8 cellular contexts compared by ENCODE assay signal in the genomic region with DNA sequence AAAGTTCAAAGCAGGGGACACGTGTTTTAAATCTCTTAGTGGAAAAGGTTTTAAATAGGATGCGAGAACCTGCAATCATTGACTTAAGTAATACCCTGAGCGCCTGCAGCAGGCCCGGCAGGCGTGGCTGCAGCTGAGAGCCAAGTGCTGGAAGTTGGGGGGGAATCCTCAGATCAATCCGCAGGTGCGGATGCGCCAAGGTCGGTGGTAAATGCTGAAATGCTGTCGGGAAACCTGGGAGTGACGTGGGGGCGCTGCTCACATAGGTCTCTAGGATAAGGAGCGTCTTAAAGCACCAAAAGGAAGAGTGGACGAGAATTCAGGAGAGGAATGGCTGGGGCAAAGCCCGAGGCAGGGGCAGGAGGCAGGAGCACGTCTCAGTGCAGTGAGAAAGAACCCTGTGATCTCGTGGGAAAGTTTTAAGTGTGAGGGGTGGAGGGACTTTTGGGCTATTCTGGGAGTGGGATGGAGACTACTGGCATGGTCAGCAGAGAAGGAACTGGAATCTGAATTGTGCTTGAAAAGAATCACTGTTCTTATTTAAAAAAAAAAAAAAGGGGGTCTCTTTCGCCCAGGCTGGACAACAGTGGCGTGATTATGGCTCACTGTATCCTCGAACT. TPM values are rescaled to one million over a fixed set of nuclear protein-coding genes. Genes with fewer than 3 reads are reported as not detected.
DNase-seq lines count a peak whose midpoint lies in the region; ATAC-seq and TF ChIP-seq lines count a peak whose summit lies in the region.

No MANE protein-coding gene starts in this region.

- peak overlapping the region; percentile 2; the same call in 1 of the 2 replicates for H3K18ac ChIP-seq in IMR-90 (ENCODE audit: low read depth, low read length)

- DNase-seq in EH (ENCODE audit: low read depth) (peak; percentile 40), IMR-90 (peak; percentile 44), SJSA1 (ENCODE audit: low read depth in 1 of 2, low spot score in 2 of 2) (no peak), cerebellum (ENCODE audit: low spot score) (peak; percentile 30), right lobe of liver (peak in 1 of 3 donors; percentile 43), NAMALWA (ENCODE audit: low spot score) (no peak)
- peak in 2 of 3 experiments; percentile 20 to 48 for DNase-seq in stimulated activated CD4-positive, alpha-beta T cell treated with anti-CD3 and anti-CD28 coated beads, TNF-alpha, amount 100 ng/mL, for 24 hours (ENCODE audit: low read depth in 3 of 3)

- peak overlapping the region; percentile 87 for H2AK5ac ChIP-seq in IMR-90 (ENCODE audit: low read depth, low read length)

- CTCF ChIA-PET in IMR-90 (lab: Yijun Ruan, JAX): no interaction called here

- peaks cover 10 to 21% of the 10 kb centered on the region in 2 experiments; a peak in 3 of 4 replicates for H3K79me1 ChIP-seq in IMR-90 (ENCODE audit: low read depth in 1 of 2, low read length in 2 of 2)

- peak overlapping the region; percentile 83 for H3K4ac ChIP-seq in IMR-90 (ENCODE audit: low read depth, low read length)

- peak overlapping the region; percentile 98 for H3K4me2 ChIP-seq in IMR-90 (ENCODE audit: low read depth, low read length)

- no TSS peak for BruUV-seq in IMR-90 (replicated peaks; lab: Mats Ljungman, UMichigan)

- peak overlapping the region; percentile 35; the same call in 1 of the 2 replicates for H2BK120ac ChIP-seq in IMR-90 (ENCODE audit: low read depth, low read length)

- intact Hi-C loops in IMR-90 (cut with micrococcal nuclease): loop anchor here (2.0 kb wide), 1 partner anchor 45 kb away; no protein-coding TSS in a partner anchor
- intact Hi-C loops in right lobe of liver (cut with DNase I): no loop called here

- dilution Hi-C loops in IMR-90 (cut with HindIII; ENCODE audit: low sequenced_read_pairs, unreplicated experiment): no loop called here

- peak overlapping the region; percentile 86 for H3K23ac ChIP-seq in IMR-90 (ENCODE audit: low read depth, low read length)

- H2BK15ac ChIP-seq in IMR-90 (ENCODE audit: low read depth, low read length): peak overlapping the region; percentile 31; the same call in 1 of the 3 replicates

- peak overlapping the region; percentile 61 for H4K5ac ChIP-seq in IMR-90 (ENCODE audit: low read depth, low read length)

- H3K27ac ChIP-seq in IMR-90 (ENCODE audit: insufficient read depth, low read length) (peak overlapping the region; percentile 52), SJSA1 (peak overlapping the region; percentile 68), right lobe of liver (peak overlapping the region in 2 of 3 donors; percentile 41 to 70)

- H3K4me3 ChIP-seq in IMR-90 (ENCODE audit: insufficient read depth, low read depth, low read length) (peak overlapping the region; percentile 66), SJSA1 (peak overlapping the region; percentile 97), right lobe of liver (peak overlapping the region; percentile 60 to 94 (median 76))

- H3K4me1 ChIP-seq in IMR-90 (ENCODE audit: control insufficient read depth, insufficient read depth, low read length) (peaks cover 12% of the 10 kb centered on the region), SJSA1 (replicated peaks) (peaks cover 77% of the 10 kb centered on the region), right lobe of liver (peaks cover 0 to 11% (median 2%) of the 10 kb centered on the region in 4 donors)

- H4K91ac ChIP-seq in IMR-90 (ENCODE audit: insufficient read depth, low read depth, low read length): peak overlapping the region; percentile 69

- no peaks in the 10 kb centered on the region for H3K27me3 ChIP-seq in IMR-90 (ENCODE audit: control insufficient read depth, insufficient read depth, low read length)
- H3K27me3 ChIP-seq in SJSA1 (replicated peaks): no peaks in the 10 kb centered on the region
- no peaks in the 10 kb centered on the region for H3K27me3 ChIP-seq in right lobe of liver

- no peak for TF ChIP-seq POLR2A in IMR-90 (IDR thresholded peaks at IDR 0.05; ENCODE audit: low read depth, low read length)
- no peak for TF ChIP-seq POLR2A in right lobe of liver (IDR thresholded peaks at IDR 0.05)

- peak overlapping the region; percentile 42 for H2BK5ac ChIP-seq in IMR-90 (ENCODE audit: low read depth, low read length, poor library complexity, severe bottlenecking)

- H3K9me1 ChIP-seq in IMR-90 (ENCODE audit: insufficient read depth, low read length): 0 out of 2 replicates have a peak, but pooled peaks cover 5% of the 10 kb centered on the region

- H3K9me3 ChIP-seq in IMR-90 (ENCODE audit: control insufficient read depth, insufficient read depth, low read length) (no peaks in the 10 kb centered on the region), SJSA1 (replicated peaks) (0 out of 2 replicates have a peak, but pooled peaks cover 2% of the 10 kb centered on the region), right lobe of liver (no peaks in the 10 kb centered on the region)

- H4K20me1 ChIP-seq in IMR-90 (ENCODE audit: insufficient read depth, low read length): peaks cover 21% of the 10 kb centered on the region

- peak overlapping the region; percentile 84 to 90 for H4K8ac ChIP-seq in IMR-90 (ENCODE audit: low read depth in 2 of 2, low read length in 2 of 2)

- H3K9ac ChIP-seq in IMR-90 (ENCODE audit: low read depth, low read length): peak overlapping the region; percentile 81

- ATAC-seq in IMR-90 (ENCODE audit: low read depth) (no peak), right lobe of liver (peak in 2 of 4 donors; percentile 1 to 8), GM21360 (IDR thresholded peaks at IDR 0.05; ENCODE audit: unreplicated experiment) (no peak)

- TF ChIP-seq CTCF in IMR-90 (conservative IDR thresholded peaks at IDR 0.05; ENCODE audit: low read depth, low read length) (no peak), right lobe of liver (IDR thresholded peaks at IDR 0.05) (no peak)

- no peak for TF ChIP-seq RAD21 in IMR-90 (IDR thresholded peaks at IDR 0.05; ENCODE audit: low read length)

- H2AK9ac ChIP-seq in IMR-90 (replicated peaks; ENCODE audit: low read depth, low read length, poor library complexity): peak overlapping the region; percentile 59

- WGBS in IMR-90 (ENCODE audit: extremely low coverage in 2 of 2, insufficient read length in 1 of 2), 2 experiments: 0% methylated on average over 14 of the region's 20 CpGs; no CpG with 5 or more reads in 1 of the 2 experiments
- WGBS in right lobe of liver (ENCODE audit: insufficient coverage, low coverage, low lambda C conversion rate, missing lambda C conversion rate): 14% methylated on average over 17 of the region's 20 CpGs

- peak overlapping the region; percentile 82 for H3K56ac ChIP-seq in IMR-90 (ENCODE audit: extremely low read depth, insufficient read depth, low read length)

- in situ Hi-C loops in IMR-90 (cut with MboI; ENCODE audit: low sequenced_read_pairs): no loop called here

- peak overlapping the region; percentile 94 for H3K14ac ChIP-seq in IMR-90 (replicated peaks; ENCODE audit: low read depth, low read length)

- POLR2A ChIA-PET in IMR-90 (lab: Charles Lee; ENCODE audit: unreplicated experiment): interaction anchor here (1.3 kb wide), 1 partner anchor 36 kb away, joined by 4 read pairs; a partner anchor contains a TSS

- H2AFZ ChIP-seq in IMR-90 (replicated peaks; ENCODE audit: low read length, poor library complexity): peak overlapping the region; percentile 81

- H3K36me3 ChIP-seq in IMR-90 (ENCODE audit: control insufficient read depth, insufficient read depth, low read length) (no peaks in the 10 kb centered on the region), SJSA1 (peaks cover 42% of the 10 kb centered on the region), right lobe of liver (no peaks in the 10 kb centered on the region)

- H2BK20ac ChIP-seq in IMR-90 (ENCODE audit: low read depth, low read length): peak overlapping the region; percentile 23; the same call in 1 of the 2 replicates

TF ChIP-seq in IMR-90, 13 proteins besides CTCF, POLR2A, EP300 and RAD21:
- TF ChIP-seq FOS (IDR thresholded peaks at IDR 0.05; ENCODE audit: low read depth, low read length): no peak
- TF ChIP-seq CEBPB (IDR thresholded peaks at IDR 0.05; ENCODE audit: low read depth, low read length): no peak
- 0 out of 2 replicates have a peak, but pooled peaks have one; percentile 10 for TF ChIP-seq MXI1 (IDR thresholded peaks at IDR 0.05; ENCODE audit: borderline replicate concordance, low read depth, low read length)
- TF ChIP-seq MAZ (IDR thresholded peaks at IDR 0.05; ENCODE audit: borderline replicate concordance, low read depth, low read length): no peak

RNA-seq across cellular contexts. Expression of a gene that starts 0.9 kb away (rescaled TPM):
- total RNA-seq in IMR-90 (2012; rRNA removed): 17.7 and 19.7 TPM in 2 replicates
- polyA plus RNA-seq in IMR-90 (2012; rRNA removed): 18.6 and 21.4 TPM in 2 replicates
- polyA plus RNA-seq in IMR-90 (2012; cell fraction: cytosol; rRNA removed): 17.8 and 18.2 TPM in 2 replicates
- 9.9 and 13.1 TPM in 2 replicates for polyA plus RNA-seq in IMR-90 (2012; cell fraction: nucleus; rRNA removed; ENCODE audit: low replicate concordance)
- total RNA-seq in SJSA1 (2014; rRNA removed; shearing (Covaris generic)): 63.2 and 83.6 TPM in 2 replicates
- 15.6 TPM for total RNA-seq in cerebellum
- 1 to 10 TPM in 5 of 6 experiments, under 1 TPM in 1; 0.90 to 3.5 (median 1.7) TPM for total RNA-seq in right lobe of liver

RNA-seq across cellular contexts. Expression of a gene that starts 36.2 kb away (rescaled TPM):
- total RNA-seq in IMR-90 (2012; rRNA removed) (2.2 and 2.7 TPM in 2 replicates), cerebellum (7.5 TPM), right lobe of liver (1 to 10 TPM; 1.5 to 3.3 (median 2.5) TPM)
- polyA plus RNA-seq in IMR-90 (2012; rRNA removed): 5.2 and 6.2 TPM in 2 replicates
- 3.5 and 4.0 TPM in 2 replicates for polyA plus RNA-seq in IMR-90 (2012; cell fraction: cytosol; rRNA removed)
- 10.8 and 12.0 TPM in 2 replicates for polyA plus RNA-seq in IMR-90 (2012; cell fraction: nucleus; rRNA removed; ENCODE audit: low replicate concordance)
- 3.6 and 3.8 TPM in 2 replicates for total RNA-seq in SJSA1 (2014; rRNA removed; shearing (Covaris generic))

RNA-seq across cellular contexts. Expression of a gene that starts 43.5 kb away (rescaled TPM):
- total RNA-seq in IMR-90 (2012; rRNA removed) (under 0.01 TPM in 2 replicates), cerebellum (1.7 TPM), right lobe of liver (under 1 TPM; 0.11 to 0.84 (median 0.39) TPM)
- 0.10 and 0.19 TPM in 2 replicates for polyA plus RNA-seq in IMR-90 (2012; rRNA removed)
- 0.15 and 0.43 TPM in 2 replicates for polyA plus RNA-seq in IMR-90 (2012; cell fraction: cytosol; rRNA removed)
- polyA plus RNA-seq in IMR-90 (2012; cell fraction: nucleus; rRNA removed; ENCODE audit: low replicate concordance): 1.9 and 3.3 TPM in 2 replicates
- not detected in 2 replicates for total RNA-seq in SJSA1 (2014; rRNA removed; shearing (Covaris generic))

RNA-seq across cellular contexts. Expression of a gene that starts 43.6 kb away (rescaled TPM):
- 6.7 and 7.9 TPM in 2 replicates for total RNA-seq in IMR-90 (2012; rRNA removed)
- 2.5 and 2.6 TPM in 2 replicates for polyA plus RNA-seq in IMR-90 (2012; rRNA removed)
- 0.93 and 1.1 TPM in 2 replicates for polyA plus RNA-seq in IMR-90 (2012; cell fraction: cytosol; rRNA removed)
- polyA plus RNA-seq in IMR-90 (2012; cell fraction: nucleus; rRNA removed; ENCODE audit: low replicate concordance): 4.5 and 7.9 TPM in 2 replicates
- total RNA-seq in SJSA1 (2014; rRNA removed; shearing (Covaris generic)): 4.3 and 8.9 TPM in 2 replicates
- 10.6 TPM for total RNA-seq in cerebellum
- total RNA-seq in right lobe of liver: 10 to 100 TPM in 1 of 6 experiments, 1 to 10 TPM in 5; 2.1 to 12.2 (median 4.6) TPM

Comparison
In these comparisons a context has a peak if more than half of its experiments do, and no peak if none do; other contexts are left out.
1. DNase-seq: peak in EH (single experiment), IMR-90 (single experiment), cerebellum (single experiment) and stimulated activated CD4-positive, alpha-beta T cell treated with anti-CD3 and anti-CD28 coated beads, TNF-alpha, amount 100 ng/mL, for 24 hours (2 of 3); none in SJSA1 (0 of 2) and NAMALWA (single experiment).
2. Peak in every context shown above with its lines, with median percentiles within 50 percentile points of each other: H3K27ac ChIP-seq and H3K4me3 ChIP-seq.